Comparison of ENCODE assay signal across 23 cellular contexts in the genomic region with DNA sequence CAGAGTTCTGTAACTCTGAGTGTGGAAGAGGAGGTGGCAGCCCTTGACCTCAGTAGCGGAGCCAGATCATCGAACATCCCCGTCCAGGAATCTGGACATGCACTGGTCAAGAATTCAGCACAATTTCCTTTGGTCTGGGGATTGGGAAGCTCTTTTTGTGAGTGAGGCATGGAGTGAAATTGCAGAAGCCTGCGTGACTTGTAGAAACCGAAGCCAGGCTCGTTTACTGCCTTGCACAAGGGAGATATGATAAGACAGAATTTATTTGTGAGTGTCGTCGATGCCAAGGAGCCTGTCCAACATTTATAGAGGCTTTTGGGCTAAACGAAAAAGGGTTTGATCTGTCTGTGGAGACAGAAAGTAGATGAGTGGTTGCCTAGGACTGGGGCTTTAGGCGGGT. TPM values are rescaled to one million over a fixed set of nuclear protein-coding genes. Genes with fewer than 3 reads are reported as not detected.
DNase-seq lines count a peak whose midpoint lies in the region; ATAC-seq, FAIRE-seq and TF ChIP-seq lines count a peak whose summit lies in the region.
"Had no signal": no experiment of that assay in that cellular context is flagged by ENCODE, and none has a peak within 500 bp of the region (broad histone marks: within the 10 kb centered on the region; RNA-seq: fewer than 3 reads in every experiment).

No MANE protein-coding gene starts in this region.

- H3K9ac ChIP-seq in K562 (ENCODE audit: insufficient read depth in 1 of 2, low read depth in 2 of 2, low read length in 2 of 2), result peak overlapping the region in 1 of 2 experiments; percentile 2; a peak in 1 of 4 replicates

- H3K36me3 ChIP-seq in CD4-positive, CD25-positive, alpha-beta regulatory T cell (ENCODE audit: control insufficient read depth, insufficient read depth, low read length), result no peaks in the 10 kb centered on the region
- peaks cover 11% of the 10 kb centered on the region; the same call in 1 of the 3 replicates for H3K36me3 ChIP-seq in K562 (ENCODE audit: control insufficient read depth, insufficient read depth, low read length)
- H3K36me3 ChIP-seq in naive thymus-derived CD4-positive, alpha-beta T cell (ENCODE audit: control insufficient read depth in 2 of 3, insufficient read depth in 3 of 3, low read length in 3 of 3), result no peaks in the 10 kb centered on the region

- in situ Hi-C loops in K562 (cut with MboI), result no loop called here

- peaks cover 50% of the 10 kb centered on the region for H3K79me2 ChIP-seq in K562 (ENCODE audit: control insufficient read depth, insufficient read depth, low read length)

- TF ChIP-seq CTCF in K562 (IDR thresholded peaks at IDR 0.05 in 2 of 3, conservative IDR thresholded peaks at IDR 0.05 in 1 of 3; ENCODE audit: insufficient read depth in 2 of 3, low read depth in 1 of 3, low read length in 3 of 3), result no peak

- CTCF ChIA-PET in K562 (lab: Yijun Ruan, JAX; ENCODE audit: low intra/inter-chr PET ratio), result no interaction called here
- CTCF ChIA-PET in naive thymus-derived CD4-positive, alpha-beta T cell (lab: Charles Lee), result no interaction called here

- 22% methylated on average over 7 of the region's 10 CpGs for WGBS in K562 (ENCODE audit: insufficient coverage, low coverage, missing lambda C conversion rate)

- peaks cover 30% of the 10 kb centered on the region for H4K20me1 ChIP-seq in K562 (replicated peaks; ENCODE audit: control insufficient read depth, insufficient read depth, low read length)

- H2AFZ ChIP-seq in K562 (ENCODE audit: low read depth, low read length), result no peak overlapping the region

- peaks cover 5 to 48% (median 24%) of the 10 kb centered on the region in 4 donors for H3K4me1 Mint-ChIP-seq in CD4-positive, CD25-positive, alpha-beta regulatory T cell
- H3K4me1 Mint-ChIP-seq in naive thymus-derived CD4-positive, alpha-beta T cell, result peaks cover 18 to 56% (median 52%) of the 10 kb centered on the region in 7 donors

- no peak overlapping the region for H3K27ac ChIP-seq in CD4-positive, CD25-positive, alpha-beta regulatory T cell (ENCODE audit: insufficient read depth, low read length, poor library complexity, severe bottlenecking)
- peak overlapping the region; percentile 64 for H3K27ac ChIP-seq in K562 (ENCODE audit: extremely low read depth, low read depth, low read length)
- H3K27ac ChIP-seq in naive thymus-derived CD4-positive, alpha-beta T cell (ENCODE audit: low read depth, low read length), result no peak overlapping the region
- H3K27ac ChIP-seq: psoas muscle had no signal

- peak overlapping the region; percentile 2 to 53 (median 33) for H3K27ac Mint-ChIP-seq in CD4-positive, CD25-positive, alpha-beta regulatory T cell
- peak overlapping the region in 5 of 9 donors; percentile 0 to 64 (median 38) for H3K27ac Mint-ChIP-seq in naive thymus-derived CD4-positive, alpha-beta T cell

- H3K36me3 Mint-ChIP-seq in CD4-positive, CD25-positive, alpha-beta regulatory T cell, result peaks cover 14% of the 10 kb centered on the region
- peaks cover 0 to 37% (median 24%) of the 10 kb centered on the region in 5 donors for H3K36me3 Mint-ChIP-seq in naive thymus-derived CD4-positive, alpha-beta T cell

- ATAC-seq in CD4-positive, CD25-positive, alpha-beta regulatory T cell (ENCODE audit: low read depth in 2 of 2), result no peak
- ATAC-seq in K562 (peak; percentile 13), GM21423 (IDR thresholded peaks at IDR 0.05; ENCODE audit: unreplicated experiment) (no peak), HG03095 (IDR thresholded peaks at IDR 0.05; ENCODE audit: unreplicated experiment) (no peak)
- ATAC-seq in naive thymus-derived CD4-positive, alpha-beta T cell, result no peak
- ATAC-seq: PC-3, psoas muscle had no signal

- TF ChIP-seq EP300 in K562 (IDR thresholded peaks at IDR 0.05; ENCODE audit: low read length), result no peak

- no peak for DNase-seq in CD4-positive, CD25-positive, alpha-beta regulatory T cell
- no peak for DNase-seq in GM12892 (ENCODE audit: insufficient read length)
- DNase-seq in K562 (ENCODE audit: extremely low read depth in 1 of 4, low spot score in 3 of 4), result peak in 1 of 4 experiments; percentile 26
- DNase-seq in naive thymus-derived CD4-positive, alpha-beta T cell, result no peak
- DNase-seq in GF-D8 (lab: John Stamatoyannopoulos, UW), result no peak
- DNase-seq: activated CD4-positive, alpha-beta T cell treated with anti-CD3 and anti-CD28 coated beads, Interleukin-2, amount 10 ng/mL, durations not matched to agents 24 days and 14 days; activated CD8-positive, alpha-beta memory T cell treated with anti-CD3 and anti-CD28 coated beads, Interleukin-2, amount 50 U/mL, for 4 hours; activated effector memory CD4-positive, alpha-beta T cell treated with anti-CD3 and anti-CD28 coated beads, Interleukin-2, amount 50 U/mL, for 16 hours; anterior cingulate cortex; Caco-2; caudate nucleus; DMS79 treated with DMSO at 0.1 percent for 48 hours; hippocampal formation; NCI-H1930; NCI-H2227 treated with DMSO at 0.1 percent for 48 hours; NCI-H774; PC-3; psoas muscle had no signal

- TF ChIP-seq RAD21 in K562 (CRISPR knock-in tag; conservative IDR thresholded peaks at IDR 0.05 in 1 of 2, IDR thresholded peaks at IDR 0.05 in 1 of 2), result no peak

- H3K4me1 ChIP-seq in CD4-positive, CD25-positive, alpha-beta regulatory T cell (ENCODE audit: control insufficient read depth, insufficient read depth, low read length, poor library complexity, severe bottlenecking), result peaks cover 5% of the 10 kb centered on the region
- peaks cover 21 to 53% of the 10 kb centered on the region in 2 experiments; a peak in 4 of 5 replicates for H3K4me1 ChIP-seq in K562 (replicated peaks in 1 of 2; ENCODE audit: control insufficient read depth in 2 of 2, insufficient read depth in 2 of 2, low read length in 2 of 2)
- H3K4me1 ChIP-seq in naive thymus-derived CD4-positive, alpha-beta T cell (ENCODE audit: control insufficient read depth in 2 of 2, insufficient read depth in 2 of 2, low read length in 2 of 2), result peaks cover 0 to 14% of the 10 kb centered on the region in 2 donors
- H3K4me1 ChIP-seq: Caco-2 had no signal

- H3K4me2 ChIP-seq in K562 (ENCODE audit: insufficient read depth, low read length), result peak overlapping the region; percentile 44

- no peaks in the 10 kb centered on the region for H3K27me3 Mint-ChIP-seq in CD4-positive, CD25-positive, alpha-beta regulatory T cell
- no peaks in the 10 kb centered on the region for H3K27me3 Mint-ChIP-seq in naive thymus-derived CD4-positive, alpha-beta T cell
- H3K27me3 Mint-ChIP-seq: activated CD4-positive, alpha-beta T cell treated with anti-CD3 and anti-CD28 coated beads, Interleukin-2, amount 10 ng/mL, durations not matched to agents 24 days and 14 days had no signal

- no peaks in the 10 kb centered on the region for H3K27me3 ChIP-seq in CD4-positive, CD25-positive, alpha-beta regulatory T cell (ENCODE audit: control insufficient read depth, insufficient read depth, low read length)
- no peaks in the 10 kb centered on the region for H3K27me3 ChIP-seq in K562 (ENCODE audit: control insufficient read depth in 2 of 2, insufficient read depth in 2 of 2, low read length in 2 of 2)
- H3K27me3 ChIP-seq in naive thymus-derived CD4-positive, alpha-beta T cell (ENCODE audit: control insufficient read depth in 2 of 2, insufficient read depth in 2 of 2, low read length in 2 of 2), result no peaks in the 10 kb centered on the region

- H3K9me3 ChIP-seq in CD4-positive, CD25-positive, alpha-beta regulatory T cell (ENCODE audit: control insufficient read depth in 2 of 2, low read length in 2 of 2), result no peaks in the 10 kb centered on the region
- no peaks in the 10 kb centered on the region for H3K9me3 ChIP-seq in K562 (replicated peaks; ENCODE audit: control insufficient read depth, insufficient read depth, low read depth, low read length)
- no peaks in the 10 kb centered on the region for H3K9me3 ChIP-seq in naive thymus-derived CD4-positive, alpha-beta T cell (ENCODE audit: control insufficient read depth in 2 of 3, low read length in 3 of 3)
- H3K9me3 ChIP-seq: Caco-2, psoas muscle had no signal

- no peak overlapping the region for H3K4me3 ChIP-seq in CD4-positive, CD25-positive, alpha-beta regulatory T cell (ENCODE audit: low read depth, low read length)
- H3K4me3 ChIP-seq in K562, result no peak overlapping the region
- H3K4me3 ChIP-seq in naive thymus-derived CD4-positive, alpha-beta T cell (ENCODE audit: low read length), result no peak overlapping the region
- H3K4me3 ChIP-seq: GM12878, psoas muscle had no signal

- intact Hi-C loops in K562 (cut with micrococcal nuclease), result loop anchor here (5.0 kb wide), 1 partner anchor 163 kb away; no protein-coding TSS in a partner anchor
- intact Hi-C loops in naive thymus-derived CD4-positive, alpha-beta T cell (cut with micrococcal nuclease), result loop anchor here in 1 of 2 donors (5.0 kb wide), 1 partner anchor 48 kb away; a partner anchor contains a TSS

- BruUV-seq in K562 (replicated peaks; lab: Mats Ljungman, UMichigan), result no TSS peak

- peaks cover 0 to 3% (median 0%) of the 10 kb centered on the region in 7 donors for H3K9me3 Mint-ChIP-seq in CD4-positive, CD25-positive, alpha-beta regulatory T cell
- peaks cover 0 to 5% (median 0%) of the 10 kb centered on the region in 11 donors for H3K9me3 Mint-ChIP-seq in naive thymus-derived CD4-positive, alpha-beta T cell
- H3K9me3 Mint-ChIP-seq: activated CD4-positive, alpha-beta T cell treated with anti-CD3 and anti-CD28 coated beads, Interleukin-2, amount 10 ng/mL, durations not matched to agents 24 days and 14 days had no signal

- peaks cover 4% of the 10 kb centered on the region for H3K9me1 ChIP-seq in K562 (ENCODE audit: control insufficient read depth, insufficient read depth, low read length)

- TF ChIP-seq POLR2A in GM12892 (IDR thresholded peaks at IDR 0.05; ENCODE audit: low read depth, low read length) (no peak), K562 (conservative IDR thresholded peaks at IDR 0.05) (no peak)

- POLR2A ChIA-PET in K562 (lab: Yijun Ruan, JAX), result no interaction called here
- POLR2A ChIA-PET in naive thymus-derived CD4-positive, alpha-beta T cell (lab: Charles Lee), result no interaction called here

- H3K4me3 Mint-ChIP-seq in CD4-positive, CD25-positive, alpha-beta regulatory T cell, result peak overlapping the region in 1 of 4 donors; percentile 15
- H3K4me3 Mint-ChIP-seq in naive thymus-derived CD4-positive, alpha-beta T cell, result peak overlapping the region in 6 of 10 donors; percentile 38 to 69 (median 46)
- H3K4me3 Mint-ChIP-seq: activated CD4-positive, alpha-beta T cell treated with anti-CD3 and anti-CD28 coated beads, Interleukin-2, amount 10 ng/mL, durations not matched to agents 24 days and 14 days had no signal

- peak; percentile 21 for FAIRE-seq in GM12892 (lab: Jason Lieb, UNC)
- FAIRE-seq in K562 (lab: Jason Lieb, UNC), result peak; percentile 35
- FAIRE-seq: frontal cortex, GM12878, islet of Langerhans had no signal

RNA-seq across cellular contexts. Expression of a gene that starts 50.6 kb away (rescaled TPM):
- total RNA-seq in CD4-positive, CD25-positive, alpha-beta regulatory T cell, result 23.4 TPM
- 10 to 100 TPM in 3 of 4 donors, 1 to 10 TPM in 1; 6.7 to 14.8 (median 12.5) TPM for polyA plus RNA-seq in CD4-positive, CD25-positive, alpha-beta regulatory T cell
- polyA plus RNA-seq in GM12892 (2012; ENCODE audit: missing spikeins), result 5.4 TPM
- 45.9 and 50.3 TPM in 2 replicates for total RNA-seq in K562 (2011; cell fraction: chromatin; rRNA removed; ENCODE audit: low replicate concordance)
- total RNA-seq in K562 (2011; cell fraction: nucleolus; rRNA removed), result 27.7 and 32.2 TPM in 2 replicates
- 36.4 and 47.0 TPM in 2 replicates for total RNA-seq in K562 (2011; cell fraction: nucleoplasm; rRNA removed)
- total RNA-seq in K562 (2014; rRNA removed) (21.5 and 27.3 TPM in 2 replicates), K562 (2014; rRNA removed; fragmentation: Illumina TruSeq; extraction: Trizol) (13.4 and 14.0 TPM in 2 replicates), K562 (2015; rRNA removed; fragmentation: Illumina TruSeq; extraction: Trizol) (11.4 and 11.7 TPM in 2 replicates), K562 (2021) (44.5 and 49.6 TPM in 2 replicates)
- polyA plus RNA-seq in K562 (2011; rRNA removed) (11.5 and 19.7 TPM in 2 replicates), K562 (2014; fragmentation: Illumina TruSeq; extraction: Trizol) (30.9 and 33.5 TPM in 2 replicates), K562 (2014; fragmentation: Nextera tagmentation; extraction: Ambion mirVana) (1 to 10 TPM; 6.0 to 6.8 TPM), K562 (2014; rRNA removed) (18.7 and 22.8 TPM in 2 replicates)
- polyA plus RNA-seq in K562 (2011; cell fraction: cytosol; rRNA removed), result 19.6 and 19.7 TPM in 2 replicates
- 16.1 and 18.9 TPM in 2 replicates for polyA plus RNA-seq in K562 (2011; cell fraction: nucleus; rRNA removed)
- 23.6 and 26.9 TPM in 2 replicates for polyA plus RNA-seq in K562 (2012)
- polyA minus RNA-seq in K562 (2011; rRNA and poly(A)+ RNA removed), result 25.3 and 37.1 TPM in 2 replicates
- 23.1 and 24.5 TPM in 2 replicates for polyA minus RNA-seq in K562 (2011; cell fraction: cytosol; rRNA and poly(A)+ RNA removed)
- 27.7 and 31.2 TPM in 2 replicates for polyA minus RNA-seq in K562 (2011; cell fraction: nucleus; rRNA and poly(A)+ RNA removed)
- 10 to 100 TPM; 27.2 to 58.8 (median 29.4) TPM for total RNA-seq in naive thymus-derived CD4-positive, alpha-beta T cell
- 10 to 100 TPM; 11.8 to 19.2 TPM for polyA plus RNA-seq in naive thymus-derived CD4-positive, alpha-beta T cell
